Comparison of ENCODE assay signal across 9 cellular contexts in the genomic region with DNA sequence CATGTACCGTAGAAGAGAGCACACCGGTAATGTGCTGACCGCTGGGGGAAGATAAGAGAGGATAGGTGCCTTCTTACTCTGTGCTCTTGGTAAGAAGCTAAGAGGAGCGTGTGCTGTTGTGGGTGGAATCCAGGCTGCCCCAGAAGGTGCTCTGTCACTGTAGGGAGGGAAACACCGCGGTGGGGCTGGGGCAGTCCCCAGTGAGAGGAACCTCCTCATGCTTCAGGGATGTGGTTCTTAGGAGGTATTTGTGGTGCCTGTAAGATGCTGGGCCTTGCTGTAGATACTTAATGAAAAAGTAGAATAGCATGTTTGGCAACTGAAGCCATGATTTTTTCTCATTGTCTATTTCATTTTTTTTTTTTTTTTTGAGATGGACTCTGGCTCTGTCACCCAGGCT.
A peak's percentile ranks its signal among the peaks of the same experiment; 100 is the strongest.
DNase-seq lines count a peak whose midpoint lies in the region; ATAC-seq lines count a peak whose summit lies in the region.
"Had no signal": no experiment of that assay in that cellular context is flagged by ENCODE, and none has a peak within 500 bp of the region (broad histone marks: within the 10 kb centered on the region; RNA-seq: fewer than 3 reads in every experiment).

No MANE protein-coding gene starts in this region.

- ATAC-seq in HG02571 (IDR thresholded peaks at IDR 0.05; ENCODE audit: unreplicated experiment) = peak; percentile 88
- peak; percentile 63 for ATAC-seq in HG03575 (IDR thresholded peaks at IDR 0.05; ENCODE audit: extremely low read depth, insufficient number of reproducible peaks, low FRiP score, unreplicated experiment)

- DNase-seq in activated T-cell treated with anti-CD3 and anti-CD28 coated beads for 24 hours (ENCODE audit: low read depth) (peak; percentile 20), C1 segment of cervical spinal cord (lab: John Stamatoyannopoulos, UW) (no peak), EL (no peak), pons (ENCODE audit: low spot score) (no peak)
- no peak for DNase-seq in activated T-cell treated with anti-CD3 and anti-CD28 coated beads, Interleukin-2, amount 50 U/mL, for 1 hour
- peak in 2 of 3 donors; percentile 32 to 37 for DNase-seq in stimulated activated CD4-positive, alpha-beta T cell treated with anti-CD3 and anti-CD28 coated beads, TNF-alpha, amount 100 ng/mL, for 48 hours (ENCODE audit: low read depth in 3 of 3)
- DNase-seq: effector CD4-positive, alpha-beta T cell had no signal

Comparison
In these comparisons a context has a peak if more than half of its experiments do, and no peak if none do; other contexts are left out.
1. DNase-seq: peak in activated T-cell treated with anti-CD3 and anti-CD28 coated beads for 24 hours (single experiment) and stimulated activated CD4-positive, alpha-beta T cell treated with anti-CD3 and anti-CD28 coated beads, TNF-alpha, amount 100 ng/mL, for 48 hours (2 of 3); none in activated T-cell treated with anti-CD3 and anti-CD28 coated beads, Interleukin-2, amount 50 U/mL, for 1 hour (single experiment), C1 segment of cervical spinal cord (0 of 14), EL (single experiment) and pons (single experiment).